1 cellular context compared by ENCODE assay signal in the genomic region with DNA sequence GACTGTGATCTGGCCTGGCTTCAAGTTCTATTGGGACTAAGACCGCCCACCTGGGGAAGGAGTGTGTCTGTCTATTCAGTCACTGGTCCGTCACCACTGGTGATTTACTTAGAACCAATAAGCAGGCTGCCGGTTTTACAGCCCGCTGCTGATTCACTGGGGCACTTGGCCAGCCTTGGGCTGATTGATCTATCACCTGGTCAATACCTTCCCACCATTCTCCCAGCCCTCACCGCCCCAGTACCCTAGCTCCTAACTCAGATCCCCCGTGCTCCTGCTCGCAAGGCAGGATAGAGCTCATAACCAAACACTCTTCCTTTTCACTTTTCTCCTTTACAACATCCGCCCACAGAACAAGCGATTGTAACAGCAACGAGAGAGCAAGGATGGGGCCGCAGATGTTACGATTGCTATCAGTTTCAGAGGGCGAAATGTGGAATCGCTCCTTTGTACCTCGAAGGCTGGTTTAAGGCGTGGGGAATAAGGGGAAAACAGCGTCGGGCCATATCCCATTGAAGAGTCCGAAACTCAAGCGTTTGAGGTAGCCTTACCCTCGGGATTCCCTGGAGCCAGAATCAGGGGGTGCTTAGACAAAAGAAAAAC.
A peak's percentile ranks its signal among the peaks of the same experiment; 100 is the strongest.
TF ChIP-seq lines count a peak whose summit lies in the region.

No MANE protein-coding gene starts in this region.

TF ChIP-seq in K562, 482 proteins besides CTCF, POLR2A, EP300 and RAD21 (continues in another document):
- TF ChIP-seq SAP30 (IDR thresholded peaks at IDR 0.05; ENCODE audit: borderline replicate concordance, insufficient read depth, low read depth, low read length, poor library complexity, severe bottlenecking) (peak; percentile 3), NFIC (IDR thresholded peaks at IDR 0.05) (peak; percentile 50), SMARCA5 (IDR thresholded peaks at IDR 0.05) (no peak), FOSL1 (tag; conservative IDR thresholded peaks at IDR 0.05) (0 out of 2 replicates have a peak, but pooled peaks have one; percentile 12), DIDO1 (tag; IDR thresholded peaks at IDR 0.05; ENCODE audit: low read depth) (no peak), CREB1 (IDR thresholded peaks at IDR 0.05) (no peak), CREB1 (CRISPR knock-in tag; IDR thresholded peaks at IDR 0.05) (0 out of 2 replicates have a peak, but pooled peaks have one; percentile 25), POLR2H (tag; IDR thresholded peaks at IDR 0.05; ENCODE audit: low read depth) (peak; percentile 37; the same call in 1 of the 2 replicates), EGR1 (conservative IDR thresholded peaks at IDR 0.05) (peak; percentile 50), POLR2AphosphoS5 (IDR thresholded peaks at IDR 0.05; ENCODE audit: control insufficient read depth, insufficient read depth, low read depth, low read length) (peak; percentile 62; the same call in 1 of the 2 replicates), FOXM1 (IDR thresholded peaks at IDR 0.05; ENCODE audit: low read depth) (no peak), FOXM1 (CRISPR knock-in tag; IDR thresholded peaks at IDR 0.05; ENCODE audit: low read depth) (no peak), NFYB (IDR thresholded peaks at IDR 0.05; ENCODE audit: extremely low read depth, insufficient read length) (peak; percentile 79), NCOA6 (IDR thresholded peaks at IDR 0.05) (no peak), ATF1 (CRISPR knock-in tag; IDR thresholded peaks at IDR 0.05) (no peak), ATF1 (tag; IDR thresholded peaks at IDR 0.05) (peak; percentile 67), ETV1 (tag; conservative IDR thresholded peaks at IDR 0.05; ENCODE audit: low read depth) (0 out of 2 replicates have a peak, but pooled peaks have one; percentile 14), FOS (IDR thresholded peaks at IDR 0.05; ENCODE audit: extremely low read depth, insufficient read length) (no peak), TBP (optimal IDR thresholded peaks at IDR 0.05; ENCODE audit: low read depth, low read length) (peak; percentile 69), E2F3 (CRISPR knock-in tag; IDR thresholded peaks at IDR 0.05) (no peak), SREBF1 (IDR thresholded peaks at IDR 0.05; ENCODE audit: borderline replicate concordance, low read depth, low read length) (no peak), ARID1B (IDR thresholded peaks at IDR 0.05) (0 out of 2 replicates have a peak, but pooled peaks have one; percentile 18), POLR3G (IDR thresholded peaks at IDR 0.05; ENCODE audit: extremely low read depth, insufficient read length, insufficient replicate concordance) (no peak), NRF1 (conservative IDR thresholded peaks at IDR 0.05 in 1 of 2, IDR thresholded peaks at IDR 0.05 in 1 of 2) (0 out of 4 replicates have a peak, but pooled peaks of 1 of the 2 experiments have one; percentile 23), NBN (IDR thresholded peaks at IDR 0.05; ENCODE audit: low read depth) (no peak), SMARCA4 (IDR thresholded peaks at IDR 0.05) (0 out of 2 replicates have a peak, but pooled peaks have one; percentile 20), RBM22 (IDR thresholded peaks at IDR 0.05; ENCODE audit: low read depth, low read length, poor library complexity, severe bottlenecking) (no peak), NFE2 (IDR thresholded peaks at IDR 0.05; ENCODE audit: low read depth) (peak; percentile 24; the same call in 1 of the 2 replicates), SUPT5H (IDR thresholded peaks at IDR 0.05) (peak; percentile 59), GTF2F1 (IDR thresholded peaks at IDR 0.05; ENCODE audit: low read depth, low read length) (no peak), MEIS2 (IDR thresholded peaks at IDR 0.05; ENCODE audit: partially characterized antibody) (peak; percentile 67), ZNF507 (tag; conservative IDR thresholded peaks at IDR 0.05) (no peak), MBD2 (IDR thresholded peaks at IDR 0.05; ENCODE audit: borderline replicate concordance, low read depth) (0 out of 2 replicates have a peak, but pooled peaks have one; percentile 31), HDAC6 (IDR thresholded peaks at IDR 0.05; ENCODE audit: low read depth, low read length) (no peak), TAF9B (IDR thresholded peaks at IDR 0.05; ENCODE audit: partially characterized antibody) (peak; percentile 48), ZNF584 (CRISPR knock-in tag; IDR thresholded peaks at IDR 0.05; ENCODE audit: low read depth) (no peak), POU5F1 (IDR thresholded peaks at IDR 0.05; ENCODE audit: borderline replicate concordance, low read depth, low read length, partially characterized antibody) (no peak), GABPB2 (CRISPR knock-in tag; conservative IDR thresholded peaks at IDR 0.05) (no peak), CREM (IDR thresholded peaks at IDR 0.05; ENCODE audit: low read depth) (peak; percentile 26; the same call in 1 of the 2 replicates), ZNF764 (CRISPR knock-in tag; IDR thresholded peaks at IDR 0.05; ENCODE audit: low read depth) (no peak), DPF2 (IDR thresholded peaks at IDR 0.05) (peak; percentile 49; the same call in 1 of the 2 replicates), ZNF436 (CRISPR knock-in tag; IDR thresholded peaks at IDR 0.05) (no peak)
- TF ChIP-seq, protein P1, sequence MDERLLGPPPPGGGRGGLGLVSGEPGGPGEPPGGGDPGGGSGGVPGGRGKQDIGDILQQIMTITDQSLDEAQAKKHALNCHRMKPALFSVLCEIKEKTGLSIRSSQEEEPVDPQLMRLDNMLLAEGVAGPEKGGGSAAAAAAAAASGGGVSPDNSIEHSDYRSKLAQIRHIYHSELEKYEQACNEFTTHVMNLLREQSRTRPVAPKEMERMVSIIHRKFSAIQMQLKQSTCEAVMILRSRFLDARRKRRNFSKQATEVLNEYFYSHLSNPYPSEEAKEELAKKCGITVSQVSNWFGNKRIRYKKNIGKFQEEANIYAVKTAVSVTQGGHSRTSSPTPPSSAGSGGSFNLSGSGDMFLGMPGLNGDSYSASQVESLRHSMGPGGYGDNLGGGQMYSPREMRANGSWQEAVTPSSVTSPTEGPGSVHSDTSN (CRISPR knock-in tag; IDR thresholded peaks at IDR 0.05; ENCODE audit: low read depth): no peak
- TF ChIP-seq, protein P1 (tag; conservative IDR thresholded peaks at IDR 0.05; ENCODE audit: low read depth): peak; percentile 50
- TF ChIP-seq, protein P2, sequence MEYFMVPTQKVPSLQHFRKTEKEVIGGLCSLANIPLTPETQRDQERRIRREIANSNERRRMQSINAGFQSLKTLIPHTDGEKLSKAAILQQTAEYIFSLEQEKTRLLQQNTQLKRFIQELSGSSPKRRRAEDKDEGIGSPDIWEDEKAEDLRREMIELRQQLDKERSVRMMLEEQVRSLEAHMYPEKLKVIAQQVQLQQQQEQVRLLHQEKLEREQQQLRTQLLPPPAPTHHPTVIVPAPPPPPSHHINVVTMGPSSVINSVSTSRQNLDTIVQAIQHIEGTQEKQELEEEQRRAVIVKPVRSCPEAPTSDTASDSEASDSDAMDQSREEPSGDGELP (CRISPR knock-in tag; IDR thresholded peaks at IDR 0.05; ENCODE audit: borderline replicate concordance): peak; percentile 57
- TF ChIP-seq, protein P3, sequence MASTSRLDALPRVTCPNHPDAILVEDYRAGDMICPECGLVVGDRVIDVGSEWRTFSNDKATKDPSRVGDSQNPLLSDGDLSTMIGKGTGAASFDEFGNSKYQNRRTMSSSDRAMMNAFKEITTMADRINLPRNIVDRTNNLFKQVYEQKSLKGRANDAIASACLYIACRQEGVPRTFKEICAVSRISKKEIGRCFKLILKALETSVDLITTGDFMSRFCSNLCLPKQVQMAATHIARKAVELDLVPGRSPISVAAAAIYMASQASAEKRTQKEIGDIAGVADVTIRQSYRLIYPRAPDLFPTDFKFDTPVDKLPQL (IDR thresholded peaks at IDR 0.05; ENCODE audit: extremely low read depth, insufficient read length): peak; percentile 37
- TF ChIP-seq, protein P4, sequence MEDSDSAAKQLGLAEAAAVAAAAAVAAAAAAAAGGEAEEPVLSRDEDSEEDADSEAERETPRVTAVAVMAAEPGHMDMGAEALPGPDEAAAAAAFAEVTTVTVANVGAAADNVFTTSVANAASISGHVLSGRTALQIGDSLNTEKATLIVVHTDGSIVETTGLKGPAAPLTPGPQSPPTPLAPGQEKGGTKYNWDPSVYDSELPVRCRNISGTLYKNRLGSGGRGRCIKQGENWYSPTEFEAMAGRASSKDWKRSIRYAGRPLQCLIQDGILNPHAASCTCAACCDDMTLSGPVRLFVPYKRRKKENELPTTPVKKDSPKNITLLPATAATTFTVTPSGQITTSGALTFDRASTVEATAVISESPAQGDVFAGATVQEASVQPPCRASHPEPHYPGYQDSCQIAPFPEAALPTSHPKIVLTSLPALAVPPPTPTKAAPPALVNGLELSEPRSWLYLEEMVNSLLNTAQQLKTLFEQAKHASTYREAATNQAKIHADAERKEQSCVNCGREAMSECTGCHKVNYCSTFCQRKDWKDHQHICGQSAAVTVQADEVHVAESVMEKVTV (CRISPR knock-in tag; IDR thresholded peaks at IDR 0.05): no peak
- TF ChIP-seq, protein P5, sequence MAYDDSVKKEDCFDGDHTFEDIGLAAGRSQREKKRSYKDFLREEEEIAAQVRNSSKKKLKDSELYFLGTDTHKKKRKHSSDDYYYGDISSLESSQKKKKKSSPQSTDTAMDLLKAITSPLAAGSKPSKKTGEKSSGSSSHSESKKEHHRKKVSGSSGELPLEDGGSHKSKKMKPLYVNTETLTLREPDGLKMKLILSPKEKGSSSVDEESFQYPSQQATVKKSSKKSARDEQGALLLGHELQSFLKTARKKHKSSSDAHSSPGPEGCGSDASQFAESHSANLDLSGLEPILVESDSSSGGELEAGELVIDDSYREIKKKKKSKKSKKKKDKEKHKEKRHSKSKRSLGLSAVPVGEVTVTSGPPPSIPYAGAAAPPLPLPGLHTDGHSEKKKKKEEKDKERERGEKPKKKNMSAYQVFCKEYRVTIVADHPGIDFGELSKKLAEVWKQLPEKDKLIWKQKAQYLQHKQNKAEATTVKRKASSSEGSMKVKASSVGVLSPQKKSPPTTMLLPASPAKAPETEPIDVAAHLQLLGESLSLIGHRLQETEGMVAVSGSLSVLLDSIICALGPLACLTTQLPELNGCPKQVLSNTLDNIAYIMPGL (CRISPR knock-in tag; IDR thresholded peaks at IDR 0.05): no peak
- TF ChIP-seq, protein P6, sequence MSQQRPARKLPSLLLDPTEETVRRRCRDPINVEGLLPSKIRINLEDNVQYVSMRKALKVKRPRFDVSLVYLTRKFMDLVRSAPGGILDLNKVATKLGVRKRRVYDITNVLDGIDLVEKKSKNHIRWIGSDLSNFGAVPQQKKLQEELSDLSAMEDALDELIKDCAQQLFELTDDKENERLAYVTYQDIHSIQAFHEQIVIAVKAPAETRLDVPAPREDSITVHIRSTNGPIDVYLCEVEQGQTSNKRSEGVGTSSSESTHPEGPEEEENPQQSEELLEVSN (IDR thresholded peaks at IDR 0.05; ENCODE audit: borderline replicate concordance in 1 of 2, extremely low read depth in 1 of 2, insufficient read depth in 1 of 2, insufficient read length in 1 of 2, low read depth in 1 of 2, low read length in 1 of 2, poor library complexity in 1 of 2, severe bottlenecking in 1 of 2): peak in 1 of 2 experiments; percentile 4
- TF ChIP-seq, protein P7, sequence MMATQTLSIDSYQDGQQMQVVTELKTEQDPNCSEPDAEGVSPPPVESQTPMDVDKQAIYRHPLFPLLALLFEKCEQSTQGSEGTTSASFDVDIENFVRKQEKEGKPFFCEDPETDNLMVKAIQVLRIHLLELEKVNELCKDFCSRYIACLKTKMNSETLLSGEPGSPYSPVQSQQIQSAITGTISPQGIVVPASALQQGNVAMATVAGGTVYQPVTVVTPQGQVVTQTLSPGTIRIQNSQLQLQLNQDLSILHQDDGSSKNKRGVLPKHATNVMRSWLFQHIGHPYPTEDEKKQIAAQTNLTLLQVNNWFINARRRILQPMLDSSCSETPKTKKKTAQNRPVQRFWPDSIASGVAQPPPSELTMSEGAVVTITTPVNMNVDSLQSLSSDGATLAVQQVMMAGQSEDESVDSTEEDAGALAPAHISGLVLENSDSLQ (IDR thresholded peaks at IDR 0.05): peak; percentile 86
- TF ChIP-seq, protein P8, sequence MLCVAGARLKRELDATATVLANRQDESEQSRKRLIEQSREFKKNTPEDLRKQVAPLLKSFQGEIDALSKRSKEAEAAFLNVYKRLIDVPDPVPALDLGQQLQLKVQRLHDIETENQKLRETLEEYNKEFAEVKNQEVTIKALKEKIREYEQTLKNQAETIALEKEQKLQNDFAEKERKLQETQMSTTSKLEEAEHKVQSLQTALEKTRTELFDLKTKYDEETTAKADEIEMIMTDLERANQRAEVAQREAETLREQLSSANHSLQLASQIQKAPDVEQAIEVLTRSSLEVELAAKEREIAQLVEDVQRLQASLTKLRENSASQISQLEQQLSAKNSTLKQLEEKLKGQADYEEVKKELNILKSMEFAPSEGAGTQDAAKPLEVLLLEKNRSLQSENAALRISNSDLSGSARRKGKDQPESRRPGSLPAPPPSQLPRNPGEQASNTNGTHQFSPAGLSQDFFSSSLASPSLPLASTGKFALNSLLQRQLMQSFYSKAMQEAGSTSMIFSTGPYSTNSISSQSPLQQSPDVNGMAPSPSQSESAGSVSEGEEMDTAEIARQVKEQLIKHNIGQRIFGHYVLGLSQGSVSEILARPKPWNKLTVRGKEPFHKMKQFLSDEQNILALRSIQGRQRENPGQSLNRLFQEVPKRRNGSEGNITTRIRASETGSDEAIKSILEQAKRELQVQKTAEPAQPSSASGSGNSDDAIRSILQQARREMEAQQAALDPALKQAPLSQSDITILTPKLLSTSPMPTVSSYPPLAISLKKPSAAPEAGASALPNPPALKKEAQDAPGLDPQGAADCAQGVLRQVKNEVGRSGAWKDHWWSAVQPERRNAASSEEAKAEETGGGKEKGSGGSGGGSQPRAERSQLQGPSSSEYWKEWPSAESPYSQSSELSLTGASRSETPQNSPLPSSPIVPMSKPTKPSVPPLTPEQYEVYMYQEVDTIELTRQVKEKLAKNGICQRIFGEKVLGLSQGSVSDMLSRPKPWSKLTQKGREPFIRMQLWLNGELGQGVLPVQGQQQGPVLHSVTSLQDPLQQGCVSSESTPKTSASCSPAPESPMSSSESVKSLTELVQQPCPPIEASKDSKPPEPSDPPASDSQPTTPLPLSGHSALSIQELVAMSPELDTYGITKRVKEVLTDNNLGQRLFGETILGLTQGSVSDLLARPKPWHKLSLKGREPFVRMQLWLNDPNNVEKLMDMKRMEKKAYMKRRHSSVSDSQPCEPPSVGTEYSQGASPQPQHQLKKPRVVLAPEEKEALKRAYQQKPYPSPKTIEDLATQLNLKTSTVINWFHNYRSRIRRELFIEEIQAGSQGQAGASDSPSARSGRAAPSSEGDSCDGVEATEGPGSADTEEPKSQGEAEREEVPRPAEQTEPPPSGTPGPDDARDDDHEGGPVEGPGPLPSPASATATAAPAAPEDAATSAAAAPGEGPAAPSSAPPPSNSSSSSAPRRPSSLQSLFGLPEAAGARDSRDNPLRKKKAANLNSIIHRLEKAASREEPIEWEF (CRISPR knock-in tag; IDR thresholded peaks at IDR 0.05): peak; percentile 28; the same call in 1 of the 2 replicates
